16 cellular contexts compared by ENCODE assay signal in genomic region chr12:88432536-88433462, GRCh38.
A peak's percentile ranks its signal among the peaks of the same experiment; 100 is the strongest.
DNase-seq lines count a peak whose midpoint lies in the region; ATAC-seq and TF ChIP-seq lines count a peak whose summit lies in the region.
"Had no signal": no experiment of that assay in that cellular context is flagged by ENCODE, and none has a peak within 500 bp of the region (broad histone marks: within the 10 kb centered on the region; RNA-seq: fewer than 3 reads in every experiment).

No MANE protein-coding gene starts in this region.

- peaks cover 0 to 22% (median 0%) of the 10 kb centered on the region in 3 donors for H3K4me1 ChIP-seq in esophagus squamous epithelium
- peaks cover 0 to 12% (median under 1%) of the 10 kb centered on the region in 4 donors for H3K4me1 ChIP-seq in liver (ENCODE audit: control insufficient read depth in 4 of 4, insufficient read depth in 4 of 4, low read length in 3 of 4)
- H3K4me1 ChIP-seq in aorta (ENCODE audit: control insufficient read depth in 1 of 2, insufficient read depth in 2 of 2, low read length in 2 of 2), result peaks cover 0 to 2% of the 10 kb centered on the region in 2 donors
- H3K4me1 ChIP-seq: neural progenitor cell had no signal

- intact Hi-C loops in Right ventricle myocardium inferior (cut with DNase I) (no loop called here), cardiac septum (cut with DNase I) (no loop called here), esophagus squamous epithelium (cut with DNase I) (no loop called here), aorta (cut with DNase I) (no loop called here)

- no peaks in the 10 kb centered on the region for H3K27me3 ChIP-seq in esophagus squamous epithelium
- no peaks in the 10 kb centered on the region for H3K27me3 ChIP-seq in liver (ENCODE audit: control insufficient read depth in 4 of 4, insufficient read depth in 4 of 4, low read length in 3 of 4)
- no peaks in the 10 kb centered on the region for H3K27me3 ChIP-seq in aorta (ENCODE audit: control insufficient read depth in 1 of 2, insufficient read depth in 2 of 2, low read length in 1 of 2)
- H3K27me3 ChIP-seq: neural progenitor cell had no signal

- H3K9ac ChIP-seq in liver (ENCODE audit: low read depth in 1 of 2, low read length in 2 of 2), result no peak overlapping the region
- H3K9ac ChIP-seq: neural progenitor cell had no signal

- ATAC-seq in Right ventricle myocardium inferior (peak; percentile 83), aorta (ENCODE audit: low FRiP score) (peak; percentile 15)

- H3K27ac ChIP-seq in esophagus squamous epithelium (peak overlapping the region in 3 of 4 donors; percentile 5 to 40 (median 38)), liver (ENCODE audit: low read depth in 1 of 2, low read length in 2 of 2) (no peak overlapping the region), aorta (ENCODE audit: low read depth in 1 of 2, low read length in 2 of 2) (no peak overlapping the region)
- H3K27ac ChIP-seq: neural progenitor cell had no signal

- DNase-seq in Right ventricle myocardium inferior (ENCODE audit: missing footprints), result no peak
- DNase-seq in cardiac septum (ENCODE audit: low spot score), result no peak
- no peak for DNase-seq in esophagus squamous epithelium (lab: John Stamatoyannopoulos, UW)
- DNase-seq in aorta, result no peak
- DNase-seq in SHP77 treated with DMSO at 0.1 percent for 48 hours (lab: John Stamatoyannopoulos, UW), result no peak
- DNase-seq in LoVo (ENCODE audit: low spot score), result no peak
- no peak for DNase-seq in iPS-NIHi11 (ENCODE audit: low spot score)
- DNase-seq: activated CD4-positive, alpha-beta T cell treated with anti-CD3 and anti-CD28 coated beads, Interleukin-2, amount 50 U/mL, for 4 hours; effector CD4-positive, alpha-beta T cell; H7; Kasumi-1; NCI-H1930; NCI-H69 had no signal

- TF ChIP-seq POLR2A in esophagus squamous epithelium (IDR thresholded peaks at IDR 0.05), result no peak

- TF ChIP-seq RAD21 in liver (IDR thresholded peaks at IDR 0.05), result no peak

- no peaks in the 10 kb centered on the region for H3K9me3 ChIP-seq in esophagus squamous epithelium
- no peaks in the 10 kb centered on the region for H3K9me3 ChIP-seq in liver (ENCODE audit: control insufficient read depth in 4 of 4, low read length in 3 of 4)
- H3K9me3 ChIP-seq in aorta (ENCODE audit: control insufficient read depth, low read length), result peaks cover 2% of the 10 kb centered on the region

- 63 to 65% methylated on average over 9 of the region's 9 CpGs for WGBS in esophagus squamous epithelium, 2 donors
- WGBS in liver, result 58% methylated on average over 9 of the region's 9 CpGs
- WGBS in aorta, 2 donors, result 74 to 75% methylated on average over 9 of the region's 9 CpGs

- TF ChIP-seq CTCF in esophagus squamous epithelium (IDR thresholded peaks at IDR 0.05) (no peak), liver (IDR thresholded peaks at IDR 0.05; ENCODE audit: low read depth, low read length, missing input control) (no peak)

- H3K4me3 ChIP-seq in esophagus squamous epithelium (no peak overlapping the region), liver (ENCODE audit: low read depth in 1 of 3, low read length in 3 of 3) (no peak overlapping the region), aorta (ENCODE audit: low read length in 2 of 2) (no peak overlapping the region)
- H3K4me3 ChIP-seq: neural progenitor cell, skin epidermis had no signal

- H3K36me3 ChIP-seq in esophagus squamous epithelium (no peaks in the 10 kb centered on the region), liver (ENCODE audit: control insufficient read depth in 4 of 4, insufficient read depth in 3 of 4, low read depth in 1 of 4, low read length in 3 of 4) (no peaks in the 10 kb centered on the region), aorta (ENCODE audit: control insufficient read depth in 1 of 2, insufficient read depth in 2 of 2, low read length in 1 of 2) (no peaks in the 10 kb centered on the region)
- H3K36me3 ChIP-seq: neural progenitor cell had no signal

TF ChIP-seq in liver, 16 proteins besides CTCF, POLR2A, EP300 and RAD21:
- TF ChIP-seq HNF4A (conservative IDR thresholded peaks at IDR 0.05) (peak in 1 of 2 donors; percentile 74), EGR1 (IDR thresholded peaks at IDR 0.05; ENCODE audit: low read depth in 2 of 2) (no peak), RXRA (IDR thresholded peaks at IDR 0.05) (peak in 1 of 2 donors; percentile 69), NR2F2 (IDR thresholded peaks at IDR 0.05) (peak; percentile 89), SP1 (IDR thresholded peaks at IDR 0.05) (no peak), FOXA1 (IDR thresholded peaks at IDR 0.05) (no peak), MAX (IDR thresholded peaks at IDR 0.05) (no peak), YY1 (IDR thresholded peaks at IDR 0.05) (no peak)
- TF ChIP-seq, protein P1, sequence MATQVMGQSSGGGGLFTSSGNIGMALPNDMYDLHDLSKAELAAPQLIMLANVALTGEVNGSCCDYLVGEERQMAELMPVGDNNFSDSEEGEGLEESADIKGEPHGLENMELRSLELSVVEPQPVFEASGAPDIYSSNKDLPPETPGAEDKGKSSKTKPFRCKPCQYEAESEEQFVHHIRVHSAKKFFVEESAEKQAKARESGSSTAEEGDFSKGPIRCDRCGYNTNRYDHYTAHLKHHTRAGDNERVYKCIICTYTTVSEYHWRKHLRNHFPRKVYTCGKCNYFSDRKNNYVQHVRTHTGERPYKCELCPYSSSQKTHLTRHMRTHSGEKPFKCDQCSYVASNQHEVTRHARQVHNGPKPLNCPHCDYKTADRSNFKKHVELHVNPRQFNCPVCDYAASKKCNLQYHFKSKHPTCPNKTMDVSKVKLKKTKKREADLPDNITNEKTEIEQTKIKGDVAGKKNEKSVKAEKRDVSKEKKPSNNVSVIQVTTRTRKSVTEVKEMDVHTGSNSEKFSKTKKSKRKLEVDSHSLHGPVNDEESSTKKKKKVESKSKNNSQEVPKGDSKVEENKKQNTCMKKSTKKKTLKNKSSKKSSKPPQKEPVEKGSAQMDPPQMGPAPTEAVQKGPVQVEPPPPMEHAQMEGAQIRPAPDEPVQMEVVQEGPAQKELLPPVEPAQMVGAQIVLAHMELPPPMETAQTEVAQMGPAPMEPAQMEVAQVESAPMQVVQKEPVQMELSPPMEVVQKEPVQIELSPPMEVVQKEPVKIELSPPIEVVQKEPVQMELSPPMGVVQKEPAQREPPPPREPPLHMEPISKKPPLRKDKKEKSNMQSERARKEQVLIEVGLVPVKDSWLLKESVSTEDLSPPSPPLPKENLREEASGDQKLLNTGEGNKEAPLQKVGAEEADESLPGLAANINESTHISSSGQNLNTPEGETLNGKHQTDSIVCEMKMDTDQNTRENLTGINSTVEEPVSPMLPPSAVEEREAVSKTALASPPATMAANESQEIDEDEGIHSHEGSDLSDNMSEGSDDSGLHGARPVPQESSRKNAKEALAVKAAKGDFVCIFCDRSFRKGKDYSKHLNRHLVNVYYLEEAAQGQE (IDR thresholded peaks at IDR 0.05), result no peak

Comparison
In these comparisons a context has a peak if more than half of its experiments do, and no peak if none do; other contexts are left out.
1. H3K27ac ChIP-seq: peak in esophagus squamous epithelium (3 of 4); none in liver (0 of 2) and aorta (0 of 2).